ENCODE assay signal across 14 cellular contexts in the genomic region with DNA sequence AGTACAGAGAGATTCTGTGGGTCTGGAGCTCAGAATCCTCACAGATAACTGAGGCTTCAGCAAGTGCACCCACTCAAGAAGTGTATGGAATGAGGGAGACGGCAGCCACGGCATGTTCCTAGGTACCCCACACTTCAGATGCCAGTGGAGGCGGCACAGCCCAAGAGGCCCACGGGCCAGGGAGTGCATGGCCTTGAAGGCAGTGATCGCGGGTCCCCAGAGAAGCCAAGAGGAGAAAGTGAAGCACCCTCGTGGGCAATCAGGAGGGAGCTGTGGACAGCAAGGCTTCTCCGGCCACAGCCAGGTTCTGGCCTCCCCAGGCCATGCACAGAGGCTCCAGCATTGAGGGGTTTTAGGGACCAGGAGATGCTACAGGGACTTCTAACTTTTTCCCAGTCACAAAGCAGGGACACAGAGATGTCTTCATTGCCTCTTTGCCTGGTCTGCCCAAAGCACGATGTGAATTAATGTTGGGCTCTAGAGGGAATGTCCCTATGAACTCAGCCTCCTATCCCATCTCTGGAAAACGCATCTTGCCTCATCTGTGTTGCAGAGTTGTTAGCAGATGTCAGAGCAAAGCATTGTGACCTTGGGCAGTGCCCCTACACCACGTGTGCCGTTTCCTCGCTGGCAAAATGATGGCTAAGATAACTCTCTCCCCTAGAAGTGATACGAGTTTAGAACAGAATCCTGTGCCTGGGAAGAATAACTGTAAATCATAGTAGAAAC.
"Had no signal": no experiment of that assay in that cellular context is flagged by ENCODE, and none has a peak within 500 bp of the region (broad histone marks: within the 10 kb centered on the region; RNA-seq: fewer than 3 reads in every experiment).

No MANE protein-coding gene starts in this region.

- H3K4me3 Mint-ChIP-seq: activated CD4-positive, alpha-beta memory T cell treated with anti-CD3 and anti-CD28 coated beads for 36 hours; natural killer cell treated with Interleukin-12 subunit alpha and Interleukin-12 subunit beta and Interleukin-15 and Interleukin-18, amount 100 ng/mL, for 72 hours; stimulated activated naive CD8-positive, alpha-beta T cell treated with anti-CD3 and anti-CD28 coated beads, Interleukin-15, amount 100 ng/mL, for 72 hours; T-helper 2 cell treated with Interferon-gamma antibody and Interleukin-4, amounts not matched to agents 5 μg/mL and 100 μg/mL, for 36 hours had no signal

- H3K27me3 ChIP-seq: heart left ventricle had no signal

- H3K36me3 Mint-ChIP-seq: natural killer cell treated with Interleukin-12 subunit alpha and Interleukin-12 subunit beta and Interleukin-15 and Interleukin-18, amount 100 ng/mL, for 72 hours had no signal

- H3K9me3 Mint-ChIP-seq: activated CD4-positive, alpha-beta memory T cell treated with anti-CD3 and anti-CD28 coated beads for 36 hours; activated naive CD4-positive, alpha-beta T cell treated with anti-CD3 and anti-CD28 coated beads, Interleukin-2, amount 10 ng/mL, durations not matched to agents 7 days and 5 days; activated T-helper 2 cell treated with anti-CD3 and anti-CD28 coated beads, Interferon-gamma antibody, Interleukin-2, Interleukin-4, amounts not matched to agents 10 μg/mL and 5 μg/mL and 100 μg/mL, durations not matched to agents 14 hours and 24 hours and 36 hours; natural killer cell treated with Interleukin-12 subunit alpha and Interleukin-12 subunit beta and Interleukin-15 and Interleukin-18, amount 100 ng/mL, for 72 hours; stimulated activated naive CD8-positive, alpha-beta T cell treated with anti-CD3 and anti-CD28 coated beads, Interleukin-15, amount 100 ng/mL, for 72 hours; T-helper 2 cell treated with Interferon-gamma antibody and Interleukin-4, amounts not matched to agents 5 μg/mL and 100 μg/mL, for 36 hours had no signal

- H3K9me3 ChIP-seq: heart left ventricle had no signal

- H3K4me3 ChIP-seq: heart left ventricle had no signal

- DNase-seq: activated CD4-positive, alpha-beta memory T cell treated with anti-CD3 and anti-CD28 coated beads for 36 hours; activated naive CD4-positive, alpha-beta T cell treated with anti-CD3 and anti-CD28 coated beads, Interleukin-2, amount 10 ng/mL, durations not matched to agents 7 days and 5 days; anterior cingulate cortex; foreskin melanocyte; heart left ventricle; left colon; stimulated activated CD4-positive, alpha-beta T cell treated with anti-CD3 and anti-CD28 coated beads, Interleukin-4, amount 100 ng/mL, for 1 hour; stimulated activated CD8-positive, alpha-beta memory T cell treated with anti-CD3 and anti-CD28 coated beads, Interleukin-4, amount 100 ng/mL, for 48 hours; stimulated activated naive CD8-positive, alpha-beta T cell treated with anti-CD3 and anti-CD28 coated beads, Interleukin-15, amount 100 ng/mL, for 72 hours had no signal

- H3K27me3 Mint-ChIP-seq: natural killer cell treated with Interleukin-12 subunit alpha and Interleukin-12 subunit beta and Interleukin-15 and Interleukin-18, amount 100 ng/mL, for 72 hours; stimulated activated naive CD8-positive, alpha-beta T cell treated with anti-CD3 and anti-CD28 coated beads, Interleukin-15, amount 100 ng/mL, for 72 hours had no signal

- H3K27ac ChIP-seq: heart left ventricle had no signal

- ATAC-seq: activated CD4-positive, CD25-positive, alpha-beta regulatory T cell treated with anti-CD3 and anti-CD28 coated beads, Interleukin-2, amount 50 U/mL, for 24 hours; heart left ventricle; left colon; natural killer cell treated with Interleukin-12 subunit alpha and Interleukin-12 subunit beta and Interleukin-15 and Interleukin-18, amount 100 ng/mL, for 72 hours; stimulated activated naive CD8-positive, alpha-beta T cell treated with anti-CD3 and anti-CD28 coated beads, Interleukin-15, amount 100 ng/mL, for 72 hours had no signal

- H3K27ac Mint-ChIP-seq: activated CD4-positive, alpha-beta memory T cell treated with anti-CD3 and anti-CD28 coated beads for 36 hours; activated naive CD4-positive, alpha-beta T cell treated with anti-CD3 and anti-CD28 coated beads, Interleukin-2, amount 10 ng/mL, durations not matched to agents 7 days and 5 days; activated T-helper 2 cell treated with anti-CD3 and anti-CD28 coated beads, Interferon-gamma antibody, Interleukin-2, Interleukin-4, amounts not matched to agents 10 μg/mL and 5 μg/mL and 100 μg/mL, durations not matched to agents 14 hours and 24 hours and 36 hours; natural killer cell treated with Interleukin-12 subunit alpha and Interleukin-12 subunit beta and Interleukin-15 and Interleukin-18, amount 100 ng/mL, for 72 hours; stimulated activated naive CD8-positive, alpha-beta T cell treated with anti-CD3 and anti-CD28 coated beads, Interleukin-15, amount 100 ng/mL, for 72 hours; T-helper 2 cell treated with Interferon-gamma antibody and Interleukin-4, amounts not matched to agents 5 μg/mL and 100 μg/mL, for 36 hours had no signal

- FAIRE-seq: urothelium cell line had no signal
